In genomic region chr14:20680363-20680762, GRCh38 we compare ENCODE assay signal across 13 cellular contexts. TPM values are rescaled to one million over a fixed set of nuclear protein-coding genes. Genes with fewer than 3 reads are reported as not detected.
DNase-seq lines count a peak whose midpoint lies in the region; ATAC-seq, FAIRE-seq and TF ChIP-seq lines count a peak whose summit lies in the region.
"Had no signal": no experiment of that assay in that cellular context is flagged by ENCODE, and none has a peak within 500 bp of the region (broad histone marks: within the 10 kb centered on the region; RNA-seq: fewer than 3 reads in every experiment).

No MANE protein-coding gene starts in this region.

- H3K9me2 ChIP-seq in neural cell (ENCODE audit: insufficient read depth, low read length), result no peaks in the 10 kb centered on the region

- intact Hi-C loops in GM12878 (cut with micrococcal nuclease; ENCODE audit: unreplicated experiment), result loop anchor here (5.0 kb wide), 2 partner anchors 218 to 268 kb away; partner anchors contain the start of genes PIP4P1 and TEP1

- no TSS peak for BruUV-seq in GM12878 (replicated peaks; lab: Mats Ljungman, UMichigan)

- H3K4me3 ChIP-seq in BE2C (ENCODE audit: low read depth, low read length) (peak overlapping the region; percentile 94), HFF-Myc (replicated peaks; ENCODE audit: low read depth, low read length) (peak overlapping the region; percentile 82), GM12878 (peak overlapping the region; percentile 73), neural cell (ENCODE audit: low read length) (peak overlapping the region; percentile 78)

- H3K27me3 ChIP-seq in BE2C, result no peaks in the 10 kb centered on the region
- no peaks in the 10 kb centered on the region for H3K27me3 ChIP-seq in GM12878 (replicated peaks in 1 of 2; ENCODE audit: control insufficient read depth in 2 of 2, insufficient read depth in 2 of 2, low read length in 1 of 2)
- no peaks in the 10 kb centered on the region for H3K27me3 ChIP-seq in neural cell (ENCODE audit: insufficient read depth, low read depth, low read length)

- no peak for TF ChIP-seq RAD21 in GM12878 (IDR thresholded peaks at IDR 0.05; ENCODE audit: insufficient read depth, low read depth, low read length)
- TF ChIP-seq RAD21 in neural cell (conservative IDR thresholded peaks at IDR 0.05), result no peak

- H3K9ac ChIP-seq in GM12878 (ENCODE audit: control insufficient read depth, insufficient read depth, low read length), result peak overlapping the region; percentile 93; the same call in 1 of the 2 replicates
- peak overlapping the region; percentile 96 for H3K9ac ChIP-seq in neural cell (ENCODE audit: low read length)

- H3F3A ChIP-seq in neural cell (ENCODE audit: insufficient read depth, low read length, poor library complexity, severe bottlenecking), result peaks cover 3% of the 10 kb centered on the region

- SMC1A ChIA-PET in GM12878 (lab: Charles Lee; ENCODE audit: uncharacterized antibody, unreplicated experiment), result interaction anchor here (1.1 to 8.9 kb wide), 14 partner anchors 8 to 352 kb away, joined by 3 to 150 read pairs (median 12); partner anchors contain the start of genes PARP2 and RNASE11

- H3K9me3 ChIP-seq in BE2C, result no peaks in the 10 kb centered on the region
- no peaks in the 10 kb centered on the region for H3K9me3 ChIP-seq in GM12878 (replicated peaks; ENCODE audit: control insufficient read depth, insufficient read depth, low read length)
- H3K9me3 ChIP-seq in neural cell (ENCODE audit: low read length), result no peaks in the 10 kb centered on the region

- in situ Hi-C loops in GM12878 (cut with MboI), result loop anchor here (5.0 kb wide), 3 partner anchors 48 to 348 kb away; partner anchors contain the start of genes CCNB1IP1 and PIP4P1

- TF ChIP-seq CTCF in BE2C (IDR thresholded peaks at IDR 0.05; ENCODE audit: low read depth, low read length) (no peak), HFF-Myc (IDR thresholded peaks at IDR 0.05; ENCODE audit: low read depth, low read length, missing control alignments) (no peak), GM12878 (IDR thresholded peaks at IDR 0.05 in 2 of 3, conservative IDR thresholded peaks at IDR 0.05 in 1 of 3; ENCODE audit: control insufficient read depth in 2 of 3, extremely low read depth in 1 of 3, insufficient read depth in 1 of 3, low read depth in 3 of 3, low read length in 3 of 3) (no peak), neural cell (IDR thresholded peaks at IDR 0.05; ENCODE audit: poor library complexity, severe bottlenecking) (no peak)

- ATAC-seq in GM12878 (no peak), GM21526 (IDR thresholded peaks at IDR 0.05; ENCODE audit: low FRiP score, unreplicated experiment) (no peak), HG02759 (IDR thresholded peaks at IDR 0.05; ENCODE audit: unreplicated experiment) (no peak)

- no peaks in the 10 kb centered on the region for H3K4me1 ChIP-seq in BE2C
- H3K4me1 ChIP-seq in GM12878 (ENCODE audit: control insufficient read depth, insufficient read depth, low read length), result peaks cover 23% of the 10 kb centered on the region

- WGBS in GM12878 (ENCODE audit: insufficient coverage, insufficient replicate concordance, low lambda C conversion rate, missing lambda C conversion rate), result 36% methylated on average over 7 of the region's 8 CpGs

- H3K36me3 ChIP-seq in BE2C (no peaks in the 10 kb centered on the region), GM12878 (ENCODE audit: control insufficient read depth in 2 of 2, insufficient read depth in 2 of 2, low read length in 1 of 2) (no peaks in the 10 kb centered on the region), neural cell (ENCODE audit: insufficient read depth, low read length) (no peaks in the 10 kb centered on the region)

- POLR2A ChIA-PET in GM12878 (lab: Charles Lee), result interaction anchor here (1.6 to 5.6 kb wide), 6 partner anchors 11 to 337 kb away, joined by 7 to 69 read pairs (median 13); partner anchors contain the start of gene PARP2

- DNase-seq in BE2C, result no peak
- no peak for DNase-seq in HFF-Myc (ENCODE audit: extremely low read depth, low read depth)
- no peak for DNase-seq in GM12878 (ENCODE audit: low read depth, low spot score)
- no peak for DNase-seq in germinal center (ENCODE audit: low spot score)
- DNase-seq in DMS79 treated with DMSO at 0.1 percent for 48 hours (lab: John Stamatoyannopoulos, UW), result no peak
- DNase-seq: activated effector memory CD4-positive, alpha-beta T cell treated with Interleukin-2 at 50 U/mL for 16 hours; NCI-H2081 treated with DMSO at 0.1 percent for 48 hours had no signal

- RAD21 ChIA-PET in GM12878 (lab: Charles Lee; ENCODE audit: unreplicated experiment), result interaction anchor here (0.9 to 8.9 kb wide), 13 partner anchors 10 to 353 kb away, joined by 3 to 156 read pairs (median 8); partner anchors contain the start of genes CCNB1IP1 and TEP1

- H3K27ac ChIP-seq in GM12878 (ENCODE audit: control insufficient read depth, insufficient read depth), result peak overlapping the region; percentile 99
- peak overlapping the region; percentile 95 for H3K27ac ChIP-seq in neural cell (ENCODE audit: low read length)

- no peak for TF ChIP-seq POLR2A in GM12878 (IDR thresholded peaks at IDR 0.05; ENCODE audit: low read depth, low read length)

- CTCF ChIA-PET in GM12878 (lab: Yijun Ruan, JAX), result interaction anchor here (1.6 to 11.0 kb wide), 6 partner anchors 11 to 64 kb away, joined by 9 to 214 read pairs (median 40); no protein-coding TSS in a partner anchor

- H3K79me2 ChIP-seq in GM12878 (ENCODE audit: control insufficient read depth, insufficient read depth, low read length) (no peaks in the 10 kb centered on the region), neural cell (replicated peaks; ENCODE audit: insufficient read depth, low read length) (no peaks in the 10 kb centered on the region)

- TF ChIP-seq EP300 in GM12878 (IDR thresholded peaks at IDR 0.05; ENCODE audit: borderline replicate concordance in 1 of 2, control insufficient read depth in 1 of 2, low read depth in 2 of 2, low read length in 2 of 2) (no peak), neural cell (conservative IDR thresholded peaks at IDR 0.05; ENCODE audit: poor library complexity, severe bottlenecking) (no peak)

- H3K4me2 ChIP-seq in GM12878 (ENCODE audit: control insufficient read depth, insufficient read depth) (peak overlapping the region; percentile 97), neural cell (ENCODE audit: low read length) (peak overlapping the region; percentile 87)

- H2AFZ ChIP-seq in GM12878 (ENCODE audit: control insufficient read depth, low read depth, low read length) (peak overlapping the region; percentile 66), neural cell (ENCODE audit: low read depth, low read length) (no peak overlapping the region)

- H4K20me1 ChIP-seq in GM12878 (ENCODE audit: control insufficient read depth, insufficient read depth), result no peaks in the 10 kb centered on the region
- H4K20me1 ChIP-seq in neural cell (ENCODE audit: insufficient read depth), result no peaks in the 10 kb centered on the region

- FAIRE-seq in GM12878 (lab: Jason Lieb, UNC), result no peak
- FAIRE-seq: HTR-8/SVneo had no signal

RNA-seq across cellular contexts. Expression of gene RNASE4, which starts 4.0 kb away (rescaled TPM):
- not detected for polyA plus RNA-seq in BE2C (2012; ENCODE audit: insufficient read depth, insufficient read length, low read depth)
- total RNA-seq in GM12878 (2013; cell fraction: nucleolus; rRNA removed), result 1.3 and 2.4 TPM in 2 replicates
- total RNA-seq in GM12878 (2014; rRNA removed) (1.1 and 2.0 TPM in 2 replicates), GM12878 (2014; rRNA removed; fragmentation: Illumina TruSeq; extraction: Trizol) (1.3 and 1.6 TPM in 2 replicates), GM12878 (2021) (0.29 and 1.1 TPM in 2 replicates)
- polyA plus RNA-seq in GM12878 (2011; ENCODE audit: low read depth), result 1.0 TPM
- polyA plus RNA-seq in GM12878 (2011; rRNA removed) (0.87 and 1.1 TPM in 2 replicates), GM12878 (2014; fragmentation: Illumina TruSeq; extraction: Trizol) (0.29 and 1.3 TPM in 2 replicates), GM12878 (2014; fragmentation: Nextera tagmentation; extraction: Ambion mirVana) (1 to 10 TPM; 1.2 to 2.6 TPM), GM12878 (2014; rRNA removed) (1.0 and 1.9 TPM in 2 replicates), GM12878 (2016; fragmentation: Nextera tagmentation; extraction: Ambion mirVana) (1 to 10 TPM; 1.4 to 1.9 TPM), neural cell (1.1 TPM in 1 of 2 replicates, not detected in the other)
- 1.1 and 1.5 TPM in 2 replicates for polyA plus RNA-seq in GM12878 (2011; cell fraction: cytosol; rRNA removed)
- polyA plus RNA-seq in GM12878 (2011; cell fraction: nucleus; rRNA removed), result 0.60 and 1.4 TPM in 2 replicates
- polyA plus RNA-seq in GM12878 (2012), result 1.2 and 1.5 TPM in 2 replicates
- polyA minus RNA-seq in GM12878 (2011; rRNA and poly(A)+ RNA removed), result 1.7 and 1.8 TPM in 2 replicates
- polyA minus RNA-seq in GM12878 (2011; cell fraction: cytosol; rRNA and poly(A)+ RNA removed), result not detected in 2 replicates
- polyA minus RNA-seq in GM12878 (2011; cell fraction: nucleus; rRNA and poly(A)+ RNA removed), result 0.36 and 0.48 TPM in 2 replicates
- 0.23 and 1.7 TPM in 2 replicates for polyA minus RNA-seq in neural cell

RNA-seq across cellular contexts. Expression of gene ANG, which starts 8.2 kb away (rescaled TPM):
- 0.62 TPM for polyA plus RNA-seq in BE2C (2012; ENCODE audit: insufficient read depth, insufficient read length, low read depth)
- total RNA-seq in GM12878 (2013; cell fraction: nucleolus; rRNA removed), result 1.6 and 2.6 TPM in 2 replicates
- 2.1 TPM in 2 replicates for total RNA-seq in GM12878 (2014; rRNA removed)
- total RNA-seq in GM12878 (2014; rRNA removed; fragmentation: Illumina TruSeq; extraction: Trizol), result 1.8 and 1.9 TPM in 2 replicates
- 1.8 and 2.6 TPM in 2 replicates for total RNA-seq in GM12878 (2021)
- polyA plus RNA-seq in GM12878 (2011; ENCODE audit: low read depth), result 2.6 TPM
- 1.0 and 1.1 TPM in 2 replicates for polyA plus RNA-seq in GM12878 (2011; rRNA removed)
- 1.3 and 1.9 TPM in 2 replicates for polyA plus RNA-seq in GM12878 (2011; cell fraction: cytosol; rRNA removed)
- 0.57 and 0.76 TPM in 2 replicates for polyA plus RNA-seq in GM12878 (2011; cell fraction: nucleus; rRNA removed)
- polyA plus RNA-seq in GM12878 (2012), result 1.8 and 2.2 TPM in 2 replicates
- polyA plus RNA-seq in GM12878 (2014; fragmentation: Illumina TruSeq; extraction: Trizol), result 2.7 and 3.2 TPM in 2 replicates
- 1 to 10 TPM; 2.9 to 5.9 TPM for polyA plus RNA-seq in GM12878 (2014; fragmentation: Nextera tagmentation; extraction: Ambion mirVana)
- polyA plus RNA-seq in GM12878 (2014; rRNA removed), result 2.2 and 2.3 TPM in 2 replicates
- polyA plus RNA-seq in GM12878 (2016; fragmentation: Nextera tagmentation; extraction: Ambion mirVana), result 1 to 10 TPM; 1.9 to 2.0 TPM
- polyA minus RNA-seq in GM12878 (2011; rRNA and poly(A)+ RNA removed), result 0.82 and 1.5 TPM in 2 replicates
- polyA minus RNA-seq in GM12878 (2011; cell fraction: cytosol; rRNA and poly(A)+ RNA removed), result not detected in 2 replicates
- not detected in 2 replicates for polyA minus RNA-seq in GM12878 (2011; cell fraction: nucleus; rRNA and poly(A)+ RNA removed)
- polyA plus RNA-seq in neural cell, result 0.47 TPM in 1 of 2 replicates, not detected in the other
- polyA minus RNA-seq in neural cell, result 0.58 TPM in 1 of 2 replicates, not detected in the other

RNA-seq across cellular contexts. Expression of gene OR6S1, which starts 38.9 kb away (rescaled TPM):
- polyA plus RNA-seq in BE2C (2012; ENCODE audit: insufficient read depth, insufficient read length, low read depth), result not detected
- 12.5 and 19.1 TPM in 2 replicates for total RNA-seq in GM12878 (2013; cell fraction: nucleolus; rRNA removed)
- 0.62 and 0.76 TPM in 2 replicates for total RNA-seq in GM12878 (2014; rRNA removed)
- total RNA-seq in GM12878 (2014; rRNA removed; fragmentation: Illumina TruSeq; extraction: Trizol), result 0.64 and 0.67 TPM in 2 replicates
- 0.51 and 0.66 TPM in 2 replicates for total RNA-seq in GM12878 (2021)
- 0.66 TPM for polyA plus RNA-seq in GM12878 (2011; ENCODE audit: low read depth)
- polyA plus RNA-seq in GM12878 (2011; rRNA removed), result 0.09 and 0.24 TPM in 2 replicates
- polyA plus RNA-seq in GM12878 (2011; cell fraction: cytosol; rRNA removed), result 0.12 and 0.24 TPM in 2 replicates
- 0.70 and 1.1 TPM in 2 replicates for polyA plus RNA-seq in GM12878 (2011; cell fraction: nucleus; rRNA removed)
- polyA plus RNA-seq in GM12878 (2012), result 0.16 and 0.27 TPM in 2 replicates
- 0.22 TPM in 1 of 2 replicates, not detected in the other for polyA plus RNA-seq in GM12878 (2014; fragmentation: Illumina TruSeq; extraction: Trizol)
- polyA plus RNA-seq in GM12878 (2014; fragmentation: Nextera tagmentation; extraction: Ambion mirVana), result not detected
- 0.35 and 0.42 TPM in 2 replicates for polyA plus RNA-seq in GM12878 (2014; rRNA removed)
- polyA plus RNA-seq in GM12878 (2016; fragmentation: Nextera tagmentation; extraction: Ambion mirVana), result not detected
- 0.80 TPM in 1 of 2 replicates, not detected in the other for polyA minus RNA-seq in GM12878 (2011; rRNA and poly(A)+ RNA removed)
- not detected in 2 replicates for polyA minus RNA-seq in GM12878 (2011; cell fraction: cytosol; rRNA and poly(A)+ RNA removed)
- 0.48 and 0.86 TPM in 2 replicates for polyA minus RNA-seq in GM12878 (2011; cell fraction: nucleus; rRNA and poly(A)+ RNA removed)
- not detected in 2 replicates for polyA plus RNA-seq in neural cell
- polyA minus RNA-seq in neural cell, result not detected in 2 replicates
- total RNA-seq: cerebellum, mononuclear cell had no signal
